In genomic region chr16:65057184-65057583, GRCh38 we compare ENCODE assay signal across 17 cellular contexts.
DNase-seq lines count a peak whose midpoint lies in the region; FAIRE-seq and TF ChIP-seq lines count a peak whose summit lies in the region.
"Had no signal": no experiment of that assay in that cellular context is flagged by ENCODE, and none has a peak within 500 bp of the region (broad histone marks: within the 10 kb centered on the region; RNA-seq: fewer than 3 reads in every experiment).

No MANE protein-coding gene starts in this region.

- DNase-seq in WERI-Rb-1 (peak; percentile 58), caudate nucleus (lab: John Stamatoyannopoulos, UW) (no peak), nephron progenitor cell (no peak), substantia nigra (lab: John Stamatoyannopoulos, UW) (no peak), GM12891 (ENCODE audit: insufficient read length, low spot score) (no peak), NCI-H2171 (lab: John Stamatoyannopoulos, UW) (no peak), NCI-H1930 (lab: John Stamatoyannopoulos, UW) (no peak)
- DNase-seq: 8988T; Calu3; CD4-positive, alpha-beta memory T cell; DMS79 treated with DMSO at 0.1 percent for 48 hours; GF-D8; GM23248 had no signal

- H3K36me3 ChIP-seq in WERI-Rb-1, result no peaks in the 10 kb centered on the region
- H3K36me3 ChIP-seq: BLaER1, HAP-1 had no signal

- H3K9me3 Mint-ChIP-seq in nephron progenitor cell, result no peaks in the 10 kb centered on the region
- H3K9me3 Mint-ChIP-seq: CD14-positive monocyte had no signal

- H3K4me3 Mint-ChIP-seq in nephron progenitor cell, result no peak overlapping the region
- H3K4me3 Mint-ChIP-seq: CD14-positive monocyte; CD4-positive, alpha-beta memory T cell had no signal

- TF ChIP-seq POLR2A in GM12891 (IDR thresholded peaks at IDR 0.05; ENCODE audit: low read depth, low read length), result no peak

- peaks cover 34% of the 10 kb centered on the region for H3K4me1 Mint-ChIP-seq in nephron progenitor cell
- H3K4me1 Mint-ChIP-seq: CD14-positive monocyte; CD4-positive, alpha-beta memory T cell had no signal

- no peaks in the 10 kb centered on the region for H3K27me3 Mint-ChIP-seq in nephron progenitor cell (ENCODE audit: low read depth, poor library complexity)
- H3K27me3 Mint-ChIP-seq: CD4-positive, alpha-beta memory T cell had no signal

- TF ChIP-seq CTCF in WERI-Rb-1 (IDR thresholded peaks at IDR 0.05; ENCODE audit: low read depth, low read length) (no peak), nephron progenitor cell (IDR thresholded peaks at IDR 0.05) (no peak)

- no peak overlapping the region for H3K27ac ChIP-seq in WERI-Rb-1
- H3K27ac ChIP-seq in caudate nucleus (ENCODE audit: low read depth, low read length), result peak overlapping the region; percentile 6
- H3K27ac ChIP-seq in substantia nigra (ENCODE audit: low read depth, low read length, poor library complexity, severe bottlenecking), result peak overlapping the region; percentile 11
- H3K27ac ChIP-seq: BLaER1, GM23248 had no signal

- H3K27ac Mint-ChIP-seq in nephron progenitor cell, result peak overlapping the region; percentile 76
- H3K27ac Mint-ChIP-seq: CD4-positive, alpha-beta memory T cell had no signal

- H3K27me3 ChIP-seq in WERI-Rb-1 (ENCODE audit: insufficient read depth, low read depth, severe bottlenecking), result no peaks in the 10 kb centered on the region
- H3K27me3 ChIP-seq: BLaER1 had no signal

- peaks cover 54% of the 10 kb centered on the region for H3K36me3 Mint-ChIP-seq in nephron progenitor cell (ENCODE audit: low read depth)
- H3K36me3 Mint-ChIP-seq: CD14-positive monocyte; CD4-positive, alpha-beta memory T cell had no signal

- no peak for FAIRE-seq in GM12891 (lab: Jason Lieb, UNC)
- FAIRE-seq: GM19239 had no signal

- no peaks in the 10 kb centered on the region for H3K9me3 ChIP-seq in WERI-Rb-1 (ENCODE audit: severe bottlenecking)
- H3K9me3 ChIP-seq: BLaER1, HAP-1 had no signal

- no peak overlapping the region for H3K4me3 ChIP-seq in WERI-Rb-1 (ENCODE audit: low read depth, low read length)
- H3K4me3 ChIP-seq: BLaER1, GM23248, HAP-1 had no signal

TF ChIP-seq in GM12891, 5 proteins besides CTCF, POLR2A, EP300 and RAD21:
- TF ChIP-seq SPI1 (IDR thresholded peaks at IDR 0.05; ENCODE audit: low read depth, low read length) (no peak), PAX5 (IDR thresholded peaks at IDR 0.05; ENCODE audit: insufficient read depth, low read length, severe bottlenecking) (no peak), POLR2AphosphoS5 (IDR thresholded peaks at IDR 0.05; ENCODE audit: low read depth, low read length) (no peak), TAF1 (IDR thresholded peaks at IDR 0.05; ENCODE audit: low read depth, low read length) (no peak), POU2F2 (IDR thresholded peaks at IDR 0.05; ENCODE audit: low read depth, low read length) (no peak)
